ENCODE assay signal across 18 cellular contexts in genomic region chr3:106030620-106030945, GRCh38.
DNase-seq lines count a peak whose midpoint lies in the region; ATAC-seq, FAIRE-seq and TF ChIP-seq lines count a peak whose summit lies in the region.
"Had no signal": no experiment of that assay in that cellular context is flagged by ENCODE, and none has a peak within 500 bp of the region (broad histone marks: within the 10 kb centered on the region; RNA-seq: fewer than 3 reads in every experiment).

No MANE protein-coding gene starts in this region.

- H3K4me1 Mint-ChIP-seq in T-helper 2 cell treated with Interferon-gamma antibody and Interleukin-4, amounts not matched to agents 5 μg/mL and 100 μg/mL, for 36 hours (ENCODE audit: low read depth): no peaks in the 10 kb centered on the region
- H3K4me1 Mint-ChIP-seq: activated CD4-positive, alpha-beta memory T cell treated with anti-CD3 and anti-CD28 coated beads, Interleukin-2, amount 10 ng/mL, durations not matched to agents 7 days and 5 days; stimulated activated memory B cell treated with anti-CD40 and anti-IgM and Interleukin-4, amounts not matched to agents 10 μg/mL and 1 μg/mL and 100 μg/mL, for 72 hours had no signal

- DNase-seq in HTR-8/SVneo (ENCODE audit: insufficient read length, low spot score) (peak; percentile 11), GM12878 (ENCODE audit: low read depth, low spot score) (no peak), hepatic stellate cell (ENCODE audit: low spot score) (peak; percentile 29), retina (no peak)
- DNase-seq in T-helper 2 cell treated with Interferon-gamma antibody and Interleukin-4, amounts not matched to agents 5 μg/mL and 100 μg/mL, for 36 hours (ENCODE audit: low spot score): no peak
- DNase-seq: activated CD4-positive, alpha-beta memory T cell treated with anti-CD3 and anti-CD28 coated beads, Interleukin-2, amount 10 ng/mL, durations not matched to agents 7 days and 5 days; activated T-cell treated with anti-CD3 and anti-CD28 coated beads, Interleukin-2, amount 50 U/mL, for 24 hours; effector memory CD8-positive, alpha-beta T cell; left colon; mucosa of descending colon; NCI-H1930; NCI-H510A treated with DMSO at 0.1 percent for 48 hours; Right ventricle myocardium superior had no signal

- in situ Hi-C loops in GM12878 (cut with MboI): no loop called here

- H4K20me1 ChIP-seq in GM12878 (ENCODE audit: control insufficient read depth, insufficient read depth): no peaks in the 10 kb centered on the region

- H3K9me3 Mint-ChIP-seq in T-helper 2 cell treated with Interferon-gamma antibody and Interleukin-4, amounts not matched to agents 5 μg/mL and 100 μg/mL, for 36 hours: peaks cover 11% of the 10 kb centered on the region
- H3K9me3 Mint-ChIP-seq: activated CD4-positive, alpha-beta memory T cell treated with anti-CD3 and anti-CD28 coated beads, Interleukin-2, amount 10 ng/mL, durations not matched to agents 7 days and 5 days; activated naive CD4-positive, alpha-beta T cell treated with anti-CD3 and anti-CD28 coated beads, Interleukin-2, amount 50 U/mL, for 24 hours; activated T-cell treated with anti-CD3 and anti-CD28 coated beads, Interleukin-2, amount 50 U/mL, for 24 hours; effector memory CD8-positive, alpha-beta T cell; stimulated activated memory B cell treated with anti-CD40 and anti-IgM and Interleukin-4, amounts not matched to agents 10 μg/mL and 1 μg/mL and 100 μg/mL, for 72 hours had no signal

- H3K9ac ChIP-seq in GM12878 (ENCODE audit: control insufficient read depth, insufficient read depth, low read length): no peak overlapping the region

- no peak overlapping the region for H3K27ac Mint-ChIP-seq in T-helper 2 cell treated with Interferon-gamma antibody and Interleukin-4, amounts not matched to agents 5 μg/mL and 100 μg/mL, for 36 hours
- H3K27ac Mint-ChIP-seq: activated CD4-positive, alpha-beta memory T cell treated with anti-CD3 and anti-CD28 coated beads, Interleukin-2, amount 10 ng/mL, durations not matched to agents 7 days and 5 days; activated naive CD4-positive, alpha-beta T cell treated with anti-CD3 and anti-CD28 coated beads, Interleukin-2, amount 50 U/mL, for 24 hours; activated T-cell treated with anti-CD3 and anti-CD28 coated beads, Interleukin-2, amount 50 U/mL, for 24 hours; effector memory CD8-positive, alpha-beta T cell; stimulated activated memory B cell treated with anti-CD40 and anti-IgM and Interleukin-4, amounts not matched to agents 10 μg/mL and 1 μg/mL and 100 μg/mL, for 72 hours had no signal

- no peaks in the 10 kb centered on the region for H3K36me3 ChIP-seq in ACC112 (ENCODE audit: insufficient read depth, low read length)
- no peaks in the 10 kb centered on the region for H3K36me3 ChIP-seq in GM12878 (ENCODE audit: control insufficient read depth in 2 of 2, insufficient read depth in 2 of 2, low read length in 1 of 2)

- no peak for ATAC-seq in GM12878
- ATAC-seq in HG02938 (IDR thresholded peaks at IDR 0.05; ENCODE audit: unreplicated experiment): no peak
- ATAC-seq in GM19328 (IDR thresholded peaks at IDR 0.05; ENCODE audit: unreplicated experiment): no peak
- ATAC-seq: effector memory CD8-positive, alpha-beta T cell; left colon; mucosa of descending colon; stimulated activated memory B cell treated with anti-CD40 and anti-IgM and Interleukin-4, amounts not matched to agents 10 μg/mL and 1 μg/mL and 100 μg/mL, for 72 hours had no signal

- no peaks in the 10 kb centered on the region for H3K79me2 ChIP-seq in ACC112 (ENCODE audit: control insufficient read depth, insufficient read depth, low read length, unreplicated experiment)
- no peaks in the 10 kb centered on the region for H3K79me2 ChIP-seq in GM12878 (ENCODE audit: control insufficient read depth, insufficient read depth, low read length)

- no peak for TF ChIP-seq RAD21 in GM12878 (IDR thresholded peaks at IDR 0.05; ENCODE audit: insufficient read depth, low read depth, low read length)

- no peak for TF ChIP-seq POLR2A in GM12878 (IDR thresholded peaks at IDR 0.05; ENCODE audit: low read depth, low read length)

- FAIRE-seq in HTR-8/SVneo (lab: Jason Lieb, UNC): no peak
- peak; percentile 13 for FAIRE-seq in GM12878 (lab: Jason Lieb, UNC)

- RAD21 ChIA-PET in GM12878 (lab: Charles Lee; ENCODE audit: unreplicated experiment): no interaction called here

- H3K27me3 ChIP-seq in ACC112 (ENCODE audit: insufficient read depth, low read length): no peaks in the 10 kb centered on the region
- H3K27me3 ChIP-seq in GM12878 (replicated peaks in 1 of 2; ENCODE audit: control insufficient read depth in 2 of 2, insufficient read depth in 2 of 2, low read length in 1 of 2): no peaks in the 10 kb centered on the region

- POLR2A ChIA-PET in GM12878 (lab: Charles Lee): interaction anchor here (1.1 kb wide), 1 partner anchor 129 kb away, joined by 3 read pairs; no protein-coding TSS in a partner anchor

- TF ChIP-seq CTCF in GM12878 (IDR thresholded peaks at IDR 0.05 in 2 of 3, conservative IDR thresholded peaks at IDR 0.05 in 1 of 3; ENCODE audit: control insufficient read depth in 2 of 3, extremely low read depth in 1 of 3, insufficient read depth in 1 of 3, low read depth in 3 of 3, low read length in 3 of 3): no peak

- no peaks in the 10 kb centered on the region for H3K27me3 Mint-ChIP-seq in T-helper 2 cell treated with Interferon-gamma antibody and Interleukin-4, amounts not matched to agents 5 μg/mL and 100 μg/mL, for 36 hours (ENCODE audit: low read depth)
- H3K27me3 Mint-ChIP-seq: activated CD4-positive, alpha-beta memory T cell treated with anti-CD3 and anti-CD28 coated beads, Interleukin-2, amount 10 ng/mL, durations not matched to agents 7 days and 5 days; activated naive CD4-positive, alpha-beta T cell treated with anti-CD3 and anti-CD28 coated beads, Interleukin-2, amount 50 U/mL, for 24 hours; activated T-cell treated with anti-CD3 and anti-CD28 coated beads, Interleukin-2, amount 50 U/mL, for 24 hours; effector memory CD8-positive, alpha-beta T cell; stimulated activated memory B cell treated with anti-CD40 and anti-IgM and Interleukin-4, amounts not matched to agents 10 μg/mL and 1 μg/mL and 100 μg/mL, for 72 hours had no signal

- CTCF ChIA-PET in GM12878 (lab: Yijun Ruan, JAX): no interaction called here

- H3K27ac ChIP-seq in ACC112 (ENCODE audit: low read depth, low read length): peak overlapping the region; percentile 74
- no peak overlapping the region for H3K27ac ChIP-seq in GM12878 (ENCODE audit: control insufficient read depth, insufficient read depth)

- peaks cover 15% of the 10 kb centered on the region for H3K4me1 ChIP-seq in ACC112 (ENCODE audit: control insufficient read depth, insufficient read depth, low read length, unreplicated experiment)
- H3K4me1 ChIP-seq in GM12878 (ENCODE audit: control insufficient read depth, insufficient read depth, low read length): no peaks in the 10 kb centered on the region

- intact Hi-C loops in GM12878 (cut with micrococcal nuclease; ENCODE audit: unreplicated experiment): no loop called here

- H3K4me3 ChIP-seq in ACC112 (ENCODE audit: low read depth, low read length): no peak overlapping the region; the same call in 1 of the 2 replicates
- H3K4me3 ChIP-seq in GM12878: no peak overlapping the region
- H3K4me3 ChIP-seq: mucosa of descending colon had no signal

- no peak overlapping the region for H3K4me3 Mint-ChIP-seq in T-helper 2 cell treated with Interferon-gamma antibody and Interleukin-4, amounts not matched to agents 5 μg/mL and 100 μg/mL, for 36 hours
- H3K4me3 Mint-ChIP-seq: activated CD4-positive, alpha-beta memory T cell treated with anti-CD3 and anti-CD28 coated beads, Interleukin-2, amount 10 ng/mL, durations not matched to agents 7 days and 5 days; activated naive CD4-positive, alpha-beta T cell treated with anti-CD3 and anti-CD28 coated beads, Interleukin-2, amount 50 U/mL, for 24 hours; activated T-cell treated with anti-CD3 and anti-CD28 coated beads, Interleukin-2, amount 50 U/mL, for 24 hours; effector memory CD8-positive, alpha-beta T cell; stimulated activated memory B cell treated with anti-CD40 and anti-IgM and Interleukin-4, amounts not matched to agents 10 μg/mL and 1 μg/mL and 100 μg/mL, for 72 hours had no signal

- H2AFZ ChIP-seq in ACC112 (ENCODE audit: low read length, unreplicated experiment) (peak overlapping the region; percentile 7), GM12878 (ENCODE audit: control insufficient read depth, low read depth, low read length) (no peak overlapping the region)

- H3K36me3 Mint-ChIP-seq in T-helper 2 cell treated with Interferon-gamma antibody and Interleukin-4, amounts not matched to agents 5 μg/mL and 100 μg/mL, for 36 hours (ENCODE audit: low read depth): peaks cover 2% of the 10 kb centered on the region
- H3K36me3 Mint-ChIP-seq: activated naive CD4-positive, alpha-beta T cell treated with anti-CD3 and anti-CD28 coated beads, Interleukin-2, amount 50 U/mL, for 24 hours; stimulated activated memory B cell treated with anti-CD40 and anti-IgM and Interleukin-4, amounts not matched to agents 10 μg/mL and 1 μg/mL and 100 μg/mL, for 72 hours had no signal

- H3K9me3 ChIP-seq in GM12878 (replicated peaks; ENCODE audit: control insufficient read depth, insufficient read depth, low read length): no peaks in the 10 kb centered on the region
- H3K9me3 ChIP-seq: mucosa of descending colon had no signal

- H3K4me2 ChIP-seq in GM12878 (ENCODE audit: control insufficient read depth, insufficient read depth): no peak overlapping the region

- TF ChIP-seq EP300 in GM12878 (IDR thresholded peaks at IDR 0.05; ENCODE audit: borderline replicate concordance in 1 of 2, control insufficient read depth in 1 of 2, low read depth in 2 of 2, low read length in 2 of 2): no peak

- SMC1A ChIA-PET in GM12878 (lab: Charles Lee; ENCODE audit: uncharacterized antibody, unreplicated experiment): no interaction called here

- no TSS peak for BruUV-seq in GM12878 (replicated peaks; lab: Mats Ljungman, UMichigan)

TF ChIP-seq in GM12878, 131 proteins besides CTCF, POLR2A, EP300 and RAD21 (continues in another document):
- TF ChIP-seq NR2C2 (IDR thresholded peaks at IDR 0.05; ENCODE audit: borderline replicate concordance, control insufficient read depth, insufficient read length, low read depth): no peak

Comparison
In these comparisons a context has a peak if more than half of its experiments do, and no peak if none do; other contexts are left out.
1. DNase-seq: peak in HTR-8/SVneo (single experiment) and hepatic stellate cell (single experiment); none in GM12878 (single experiment), T-helper 2 cell treated with Interferon-gamma antibody and Interleukin-4, amounts not matched to agents 5 μg/mL and 100 μg/mL, for 36 hours (single experiment) and retina (single experiment).